1 cellular context compared by ENCODE assay signal in genomic region chr16:10972108-10972955, GRCh38.
TF ChIP-seq lines count a peak whose summit lies in the region.

No MANE protein-coding gene starts in this region.

TF ChIP-seq in K562, 482 proteins besides CTCF, POLR2A, EP300 and RAD21 (continued from another document and continues in another):
- TF ChIP-seq, protein P1, sequence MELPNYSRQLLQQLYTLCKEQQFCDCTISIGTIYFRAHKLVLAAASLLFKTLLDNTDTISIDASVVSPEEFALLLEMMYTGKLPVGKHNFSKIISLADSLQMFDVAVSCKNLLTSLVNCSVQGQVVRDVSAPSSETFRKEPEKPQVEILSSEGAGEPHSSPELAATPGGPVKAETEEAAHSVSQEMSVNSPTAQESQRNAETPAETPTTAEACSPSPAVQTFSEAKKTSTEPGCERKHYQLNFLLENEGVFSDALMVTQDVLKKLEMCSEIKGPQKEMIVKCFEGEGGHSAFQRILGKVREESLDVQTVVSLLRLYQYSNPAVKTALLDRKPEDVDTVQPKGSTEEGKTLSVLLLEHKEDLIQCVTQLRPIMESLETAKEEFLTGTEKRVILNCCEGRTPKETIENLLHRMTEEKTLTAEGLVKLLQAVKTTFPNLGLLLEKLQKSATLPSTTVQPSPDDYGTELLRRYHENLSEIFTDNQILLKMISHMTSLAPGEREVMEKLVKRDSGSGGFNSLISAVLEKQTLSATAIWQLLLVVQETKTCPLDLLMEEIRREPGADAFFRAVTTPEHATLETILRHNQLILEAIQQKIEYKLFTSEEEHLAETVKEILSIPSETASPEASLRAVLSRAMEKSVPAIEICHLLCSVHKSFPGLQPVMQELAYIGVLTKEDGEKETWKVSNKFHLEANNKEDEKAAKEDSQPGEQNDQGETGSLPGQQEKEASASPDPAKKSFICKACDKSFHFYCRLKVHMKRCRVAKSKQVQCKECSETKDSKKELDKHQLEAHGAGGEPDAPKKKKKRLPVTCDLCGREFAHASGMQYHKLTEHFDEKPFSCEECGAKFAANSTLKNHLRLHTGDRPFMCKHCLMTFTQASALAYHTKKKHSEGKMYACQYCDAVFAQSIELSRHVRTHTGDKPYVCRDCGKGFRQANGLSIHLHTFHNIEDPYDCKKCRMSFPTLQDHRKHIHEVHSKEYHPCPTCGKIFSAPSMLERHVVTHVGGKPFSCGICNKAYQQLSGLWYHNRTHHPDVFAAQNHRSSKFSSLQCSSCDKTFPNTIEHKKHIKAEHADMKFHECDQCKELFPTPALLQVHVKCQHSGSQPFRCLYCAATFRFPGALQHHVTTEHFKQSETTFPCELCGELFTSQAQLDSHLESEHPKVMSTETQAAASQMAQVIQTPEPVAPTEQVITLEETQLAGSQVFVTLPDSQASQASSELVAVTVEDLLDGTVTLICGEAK (IDR thresholded peaks at IDR 0.05), result 0 out of 2 replicates have a peak, but pooled peaks have one; percentile 31
- TF ChIP-seq, protein P1 (CRISPR knock-in tag; IDR thresholded peaks at IDR 0.05), result no peak
- peak; percentile 88 for TF ChIP-seq ZBTB2 (IDR thresholded peaks at IDR 0.05)
- peak; percentile 15 to 89; a peak in 1 of 4 replicates for TF ChIP-seq ZMIZ1 (IDR thresholded peaks at IDR 0.05; ENCODE audit: low read depth in 2 of 2, low read length in 2 of 2)
- 0 out of 4 replicates have a peak, but pooled peaks of 1 of the 2 experiments have one; percentile 5 for TF ChIP-seq FOXA3 (CRISPR knock-in tag; conservative IDR thresholded peaks at IDR 0.05 in 1 of 2, IDR thresholded peaks at IDR 0.05 in 1 of 2)
- no peak for TF ChIP-seq ETS2 (tag; IDR thresholded peaks at IDR 0.05; ENCODE audit: borderline replicate concordance, poor library complexity, severe bottlenecking)
- 0 out of 2 replicates have a peak, but pooled peaks have one; percentile 43 for TF ChIP-seq DNMT1 (IDR thresholded peaks at IDR 0.05)
- TF ChIP-seq PRPF4 (IDR thresholded peaks at IDR 0.05; ENCODE audit: insufficient read depth, low read depth, low read length, poor library complexity, severe bottlenecking), result no peak
- no peak for TF ChIP-seq ZNF449 (CRISPR knock-in tag; IDR thresholded peaks at IDR 0.05)
- TF ChIP-seq MYBL2 (IDR thresholded peaks at IDR 0.05; ENCODE audit: low read depth), result no peak; the same call in 1 of the 2 replicates
- TF ChIP-seq MYBL2 (CRISPR knock-in tag; IDR thresholded peaks at IDR 0.05; ENCODE audit: borderline replicate concordance), result no peak
- TF ChIP-seq, protein P2, sequence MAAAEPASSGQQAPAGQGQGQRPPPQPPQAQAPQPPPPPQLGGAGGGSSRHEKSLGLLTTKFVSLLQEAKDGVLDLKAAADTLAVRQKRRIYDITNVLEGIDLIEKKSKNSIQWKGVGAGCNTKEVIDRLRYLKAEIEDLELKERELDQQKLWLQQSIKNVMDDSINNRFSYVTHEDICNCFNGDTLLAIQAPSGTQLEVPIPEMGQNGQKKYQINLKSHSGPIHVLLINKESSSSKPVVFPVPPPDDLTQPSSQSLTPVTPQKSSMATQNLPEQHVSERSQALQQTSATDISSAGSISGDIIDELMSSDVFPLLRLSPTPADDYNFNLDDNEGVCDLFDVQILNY (CRISPR knock-in tag; IDR thresholded peaks at IDR 0.05), result no peak
- TF ChIP-seq, protein P3, sequence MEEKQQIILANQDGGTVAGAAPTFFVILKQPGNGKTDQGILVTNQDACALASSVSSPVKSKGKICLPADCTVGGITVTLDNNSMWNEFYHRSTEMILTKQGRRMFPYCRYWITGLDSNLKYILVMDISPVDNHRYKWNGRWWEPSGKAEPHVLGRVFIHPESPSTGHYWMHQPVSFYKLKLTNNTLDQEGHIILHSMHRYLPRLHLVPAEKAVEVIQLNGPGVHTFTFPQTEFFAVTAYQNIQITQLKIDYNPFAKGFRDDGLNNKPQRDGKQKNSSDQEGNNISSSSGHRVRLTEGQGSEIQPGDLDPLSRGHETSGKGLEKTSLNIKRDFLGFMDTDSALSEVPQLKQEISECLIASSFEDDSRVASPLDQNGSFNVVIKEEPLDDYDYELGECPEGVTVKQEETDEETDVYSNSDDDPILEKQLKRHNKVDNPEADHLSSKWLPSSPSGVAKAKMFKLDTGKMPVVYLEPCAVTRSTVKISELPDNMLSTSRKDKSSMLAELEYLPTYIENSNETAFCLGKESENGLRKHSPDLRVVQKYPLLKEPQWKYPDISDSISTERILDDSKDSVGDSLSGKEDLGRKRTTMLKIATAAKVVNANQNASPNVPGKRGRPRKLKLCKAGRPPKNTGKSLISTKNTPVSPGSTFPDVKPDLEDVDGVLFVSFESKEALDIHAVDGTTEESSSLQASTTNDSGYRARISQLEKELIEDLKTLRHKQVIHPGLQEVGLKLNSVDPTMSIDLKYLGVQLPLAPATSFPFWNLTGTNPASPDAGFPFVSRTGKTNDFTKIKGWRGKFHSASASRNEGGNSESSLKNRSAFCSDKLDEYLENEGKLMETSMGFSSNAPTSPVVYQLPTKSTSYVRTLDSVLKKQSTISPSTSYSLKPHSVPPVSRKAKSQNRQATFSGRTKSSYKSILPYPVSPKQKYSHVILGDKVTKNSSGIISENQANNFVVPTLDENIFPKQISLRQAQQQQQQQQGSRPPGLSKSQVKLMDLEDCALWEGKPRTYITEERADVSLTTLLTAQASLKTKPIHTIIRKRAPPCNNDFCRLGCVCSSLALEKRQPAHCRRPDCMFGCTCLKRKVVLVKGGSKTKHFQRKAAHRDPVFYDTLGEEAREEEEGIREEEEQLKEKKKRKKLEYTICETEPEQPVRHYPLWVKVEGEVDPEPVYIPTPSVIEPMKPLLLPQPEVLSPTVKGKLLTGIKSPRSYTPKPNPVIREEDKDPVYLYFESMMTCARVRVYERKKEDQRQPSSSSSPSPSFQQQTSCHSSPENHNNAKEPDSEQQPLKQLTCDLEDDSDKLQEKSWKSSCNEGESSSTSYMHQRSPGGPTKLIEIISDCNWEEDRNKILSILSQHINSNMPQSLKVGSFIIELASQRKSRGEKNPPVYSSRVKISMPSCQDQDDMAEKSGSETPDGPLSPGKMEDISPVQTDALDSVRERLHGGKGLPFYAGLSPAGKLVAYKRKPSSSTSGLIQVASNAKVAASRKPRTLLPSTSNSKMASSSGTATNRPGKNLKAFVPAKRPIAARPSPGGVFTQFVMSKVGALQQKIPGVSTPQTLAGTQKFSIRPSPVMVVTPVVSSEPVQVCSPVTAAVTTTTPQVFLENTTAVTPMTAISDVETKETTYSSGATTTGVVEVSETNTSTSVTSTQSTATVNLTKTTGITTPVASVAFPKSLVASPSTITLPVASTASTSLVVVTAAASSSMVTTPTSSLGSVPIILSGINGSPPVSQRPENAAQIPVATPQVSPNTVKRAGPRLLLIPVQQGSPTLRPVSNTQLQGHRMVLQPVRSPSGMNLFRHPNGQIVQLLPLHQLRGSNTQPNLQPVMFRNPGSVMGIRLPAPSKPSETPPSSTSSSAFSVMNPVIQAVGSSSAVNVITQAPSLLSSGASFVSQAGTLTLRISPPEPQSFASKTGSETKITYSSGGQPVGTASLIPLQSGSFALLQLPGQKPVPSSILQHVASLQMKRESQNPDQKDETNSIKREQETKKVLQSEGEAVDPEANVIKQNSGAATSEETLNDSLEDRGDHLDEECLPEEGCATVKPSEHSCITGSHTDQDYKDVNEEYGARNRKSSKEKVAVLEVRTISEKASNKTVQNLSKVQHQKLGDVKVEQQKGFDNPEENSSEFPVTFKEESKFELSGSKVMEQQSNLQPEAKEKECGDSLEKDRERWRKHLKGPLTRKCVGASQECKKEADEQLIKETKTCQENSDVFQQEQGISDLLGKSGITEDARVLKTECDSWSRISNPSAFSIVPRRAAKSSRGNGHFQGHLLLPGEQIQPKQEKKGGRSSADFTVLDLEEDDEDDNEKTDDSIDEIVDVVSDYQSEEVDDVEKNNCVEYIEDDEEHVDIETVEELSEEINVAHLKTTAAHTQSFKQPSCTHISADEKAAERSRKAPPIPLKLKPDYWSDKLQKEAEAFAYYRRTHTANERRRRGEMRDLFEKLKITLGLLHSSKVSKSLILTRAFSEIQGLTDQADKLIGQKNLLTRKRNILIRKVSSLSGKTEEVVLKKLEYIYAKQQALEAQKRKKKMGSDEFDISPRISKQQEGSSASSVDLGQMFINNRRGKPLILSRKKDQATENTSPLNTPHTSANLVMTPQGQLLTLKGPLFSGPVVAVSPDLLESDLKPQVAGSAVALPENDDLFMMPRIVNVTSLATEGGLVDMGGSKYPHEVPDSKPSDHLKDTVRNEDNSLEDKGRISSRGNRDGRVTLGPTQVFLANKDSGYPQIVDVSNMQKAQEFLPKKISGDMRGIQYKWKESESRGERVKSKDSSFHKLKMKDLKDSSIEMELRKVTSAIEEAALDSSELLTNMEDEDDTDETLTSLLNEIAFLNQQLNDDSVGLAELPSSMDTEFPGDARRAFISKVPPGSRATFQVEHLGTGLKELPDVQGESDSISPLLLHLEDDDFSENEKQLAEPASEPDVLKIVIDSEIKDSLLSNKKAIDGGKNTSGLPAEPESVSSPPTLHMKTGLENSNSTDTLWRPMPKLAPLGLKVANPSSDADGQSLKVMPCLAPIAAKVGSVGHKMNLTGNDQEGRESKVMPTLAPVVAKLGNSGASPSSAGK (IDR thresholded peaks at IDR 0.05), result no peak; the same call in 1 of the 2 replicates
- TF ChIP-seq KDM5B (IDR thresholded peaks at IDR 0.05; ENCODE audit: insufficient replicate concordance, low read depth, low read length), result no peak
- TF ChIP-seq ZNF79 (CRISPR knock-in tag; IDR thresholded peaks at IDR 0.05; ENCODE audit: low read depth), result no peak
- no peak; the same call in 1 of the 2 replicates for TF ChIP-seq SP1 (CRISPR knock-in tag; IDR thresholded peaks at IDR 0.05)
- TF ChIP-seq TGIF2 (CRISPR knock-in tag; IDR thresholded peaks at IDR 0.05), result no peak
- no peak for TF ChIP-seq ZC3H11A (IDR thresholded peaks at IDR 0.05; ENCODE audit: low read depth, low read length)
